In genomic region chr3:72418149-72418686, GRCh38 we compare ENCODE assay signal across 22 cellular contexts. TPM values are rescaled to one million over a fixed set of nuclear protein-coding genes. Genes with fewer than 3 reads are reported as not detected.
DNase-seq lines count a peak whose midpoint lies in the region; ATAC-seq and TF ChIP-seq lines count a peak whose summit lies in the region.
"Had no signal": no experiment of that assay in that cellular context is flagged by ENCODE, and none has a peak within 500 bp of the region (broad histone marks: within the 10 kb centered on the region; RNA-seq: fewer than 3 reads in every experiment).

No MANE protein-coding gene starts in this region.

- TF ChIP-seq EP300 in SK-N-SH (IDR thresholded peaks at IDR 0.05; ENCODE audit: borderline replicate concordance in 1 of 2, low read depth in 1 of 2, low read length in 1 of 2) (no peak), tibial nerve (IDR thresholded peaks at IDR 0.05) (no peak)

- H3K4me3 Mint-ChIP-seq in activated T-helper 17 cell treated with anti-CD3 and anti-CD28 coated beads, Interleukin-2, amount 50 U/mL, for 72 hours, result peak overlapping the region; percentile 34
- H3K4me3 Mint-ChIP-seq: activated T-helper 1 cell treated with anti-CD3 and anti-CD28 coated beads, Interleukin-12 subunit alpha, Interleukin-12 subunit beta, Interleukin-2, Interleukin-4 antibody, amounts not matched to agents 30 ng/mL and 10 ng/mL and 1 ng/mL, durations not matched to agents 14 hours and 24 hours and 36 hours; effector memory CD8-positive, alpha-beta T cell; natural killer cell had no signal

- no peaks in the 10 kb centered on the region for H3K9me2 ChIP-seq in SK-N-SH

- no peaks in the 10 kb centered on the region for H3K9me3 Mint-ChIP-seq in activated T-helper 17 cell treated with anti-CD3 and anti-CD28 coated beads, Interleukin-2, amount 50 U/mL, for 72 hours

- H3K4me2 ChIP-seq in SK-N-SH, result peak overlapping the region; percentile 42; the same call in 1 of the 2 replicates

- H3K9ac ChIP-seq in SK-N-SH, result no peak overlapping the region

- peaks cover 96% of the 10 kb centered on the region for H3K79me2 ChIP-seq in SK-N-SH (ENCODE audit: insufficient read depth)

- peak overlapping the region; percentile 23 for H3K27ac Mint-ChIP-seq in activated T-helper 17 cell treated with anti-CD3 and anti-CD28 coated beads, Interleukin-2, amount 50 U/mL, for 72 hours
- H3K27ac Mint-ChIP-seq: activated T-helper 1 cell treated with anti-CD3 and anti-CD28 coated beads, Interleukin-12 subunit alpha, Interleukin-12 subunit beta, Interleukin-2, Interleukin-4 antibody, amounts not matched to agents 30 ng/mL and 10 ng/mL and 1 ng/mL, durations not matched to agents 14 hours and 24 hours and 36 hours; effector memory CD8-positive, alpha-beta T cell had no signal

- ATAC-seq in SK-N-SH treated with all-trans-retinoic acid at 6 μM for 48 hours, result no peak
- ATAC-seq in activated T-helper 17 cell treated with anti-CD3 and anti-CD28 coated beads, Interleukin-2, amount 50 U/mL, for 72 hours (replicated peaks), result peak; percentile 81
- ATAC-seq in HG03097 (IDR thresholded peaks at IDR 0.05; ENCODE audit: low FRiP score, unreplicated experiment), result no peak
- ATAC-seq: effector memory CD8-positive, alpha-beta T cell had no signal

- TF ChIP-seq CTCF in SK-N-SH (IDR thresholded peaks at IDR 0.05) (no peak), tibial nerve (IDR thresholded peaks at IDR 0.05) (no peak)

- peaks cover 13% of the 10 kb centered on the region; the same call in 1 of the 2 replicates for H3K9me3 ChIP-seq in SK-N-SH
- H3K9me3 ChIP-seq in tibial nerve, result peaks cover 0 to 20% (median 4%) of the 10 kb centered on the region in 4 donors

- no peak for TF ChIP-seq RAD21 in SK-N-SH (IDR thresholded peaks at IDR 0.05; ENCODE audit: low read length)

- H3K4me3 ChIP-seq in SK-N-SH (ENCODE audit: low read depth in 2 of 2, low read length in 1 of 2), result no peak overlapping the region
- no peak overlapping the region for H3K4me3 ChIP-seq in tibial nerve

- H3K36me3 ChIP-seq in SK-N-SH (replicated peaks in 1 of 2; ENCODE audit: control insufficient read depth in 1 of 2, insufficient read depth in 2 of 2, low read length in 1 of 2), result peaks cover 0 to 4% of the 10 kb centered on the region in 2 experiments
- peaks cover 0 to 4% (median 0%) of the 10 kb centered on the region in 3 donors for H3K36me3 ChIP-seq in tibial nerve

- no peak overlapping the region for H2AFZ ChIP-seq in SK-N-SH (ENCODE audit: low read depth)

- no peak for TF ChIP-seq POLR2A in tibial nerve (IDR thresholded peaks at IDR 0.05)

- peaks cover 61% of the 10 kb centered on the region for H3K36me3 Mint-ChIP-seq in activated T-helper 17 cell treated with anti-CD3 and anti-CD28 coated beads, Interleukin-2, amount 50 U/mL, for 72 hours (ENCODE audit: low read depth)
- H3K36me3 Mint-ChIP-seq: natural killer cell had no signal

- peaks cover 48% of the 10 kb centered on the region for H3K4me1 Mint-ChIP-seq in activated T-helper 17 cell treated with anti-CD3 and anti-CD28 coated beads, Interleukin-2, amount 50 U/mL, for 72 hours

- H3K4me1 ChIP-seq in SK-N-SH (ENCODE audit: control insufficient read depth in 1 of 2, insufficient read depth in 2 of 2, low read depth in 1 of 2, low read length in 1 of 2) (peaks cover 0 to 8% of the 10 kb centered on the region in 2 experiments; a peak in 2 of 4 replicates), tibial nerve (peaks cover 0 to 26% (median 2%) of the 10 kb centered on the region in 4 donors)

- CTCF ChIA-PET in SK-N-SH (lab: Yijun Ruan, JAX), result interaction anchor here (1.2 to 1.4 kb wide), 2 partner anchors 15 to 543 kb away, joined by 3 read pairs; no protein-coding TSS in a partner anchor

- peaks cover 14% of the 10 kb centered on the region for H3F3A ChIP-seq in SK-N-SH (replicated peaks; ENCODE audit: insufficient read depth)

- H3K27me3 ChIP-seq in SK-N-SH (ENCODE audit: insufficient read depth), result no peaks in the 10 kb centered on the region
- no peaks in the 10 kb centered on the region for H3K27me3 ChIP-seq in tibial nerve

- POLR2A ChIA-PET in SK-N-SH (lab: Yijun Ruan, JAX), result no interaction called here

- DNase-seq in SK-N-SH (no peak), ELR (ENCODE audit: low read depth) (peak; percentile 58), foreskin melanocyte (peak; percentile 19), tibial nerve (ENCODE audit: low spot score in 2 of 2) (no peak), D341Med (ENCODE audit: low spot score) (no peak)
- DNase-seq: anterior cingulate cortex; cerebellar nuclear complex; DMS53; effector memory CD8-positive, alpha-beta T cell; GOT3; hippocampal formation; natural killer cell; NCI-H1694 treated with DMSO at 0.1 percent for 48 hours; NCI-H345; posterior cingulate gyrus; RPMI8226 had no signal

- peak overlapping the region in 1 of 2 experiments; percentile 22; a peak in 2 of 4 replicates for H3K27ac ChIP-seq in SK-N-SH (ENCODE audit: low read depth in 2 of 2, low read length in 1 of 2)
- no peak overlapping the region for H3K27ac ChIP-seq in tibial nerve
- H3K27ac ChIP-seq: 22Rv1, C4-2B had no signal

- no peaks in the 10 kb centered on the region for H3K27me3 Mint-ChIP-seq in activated T-helper 17 cell treated with anti-CD3 and anti-CD28 coated beads, Interleukin-2, amount 50 U/mL, for 72 hours
- H3K27me3 Mint-ChIP-seq: effector memory CD8-positive, alpha-beta T cell had no signal

- 100% methylated on average over 1 of the region's 1 CpG for WGBS in SK-N-SH (ENCODE audit: low lambda C conversion rate)
- WGBS in tibial nerve, 2 donors, result 93 to 97% methylated on average over 1 of the region's 1 CpG

- H4K20me1 ChIP-seq in SK-N-SH (ENCODE audit: insufficient read depth), result peaks cover 63% of the 10 kb centered on the region

TF ChIP-seq in SK-N-SH, 30 proteins besides CTCF, POLR2A, EP300 and RAD21 (continues in another document):
- TF ChIP-seq FOSL2 (IDR thresholded peaks at IDR 0.05; ENCODE audit: borderline replicate concordance, low read depth) (peak; percentile 54; the same call in 1 of the 2 replicates), IRF3 (IDR thresholded peaks at IDR 0.05; ENCODE audit: low read depth, low read length) (no peak), JUND (IDR thresholded peaks at IDR 0.05) (peak; percentile 46), MAX (IDR thresholded peaks at IDR 0.05; ENCODE audit: low read depth) (no peak), SIN3A (IDR thresholded peaks at IDR 0.05; ENCODE audit: borderline replicate concordance, low read depth, low read length) (no peak), RXRA (IDR thresholded peaks at IDR 0.05; ENCODE audit: borderline replicate concordance, low read depth) (no peak), GATA2 (CRISPR knock-in tag; IDR thresholded peaks at IDR 0.05) (no peak), RFX5 (IDR thresholded peaks at IDR 0.05; ENCODE audit: low read length) (no peak), MXI1 (IDR thresholded peaks at IDR 0.05; ENCODE audit: low read depth, low read length) (no peak), RCOR1 (IDR thresholded peaks at IDR 0.05; ENCODE audit: low read length) (no peak), TCF12 (IDR thresholded peaks at IDR 0.05) (no peak), TAF1 (IDR thresholded peaks at IDR 0.05; ENCODE audit: borderline replicate concordance, low read depth, low read length) (no peak)

TF ChIP-seq in SK-N-SH treated with all-trans-retinoic acid at 6 μM for 48 hours, 23 proteins besides CTCF, POLR2A, EP300 and RAD21 (continues in another document):
- TF ChIP-seq ZNF8 (CRISPR knock-in tag; IDR thresholded peaks at IDR 0.05), result no peak
- TF ChIP-seq ISL1 (CRISPR knock-in tag; IDR thresholded peaks at IDR 0.05), result no peak
- no peak for TF ChIP-seq CREB5 (CRISPR knock-in tag; IDR thresholded peaks at IDR 0.05; ENCODE audit: low read depth)
- no peak for TF ChIP-seq TOX (CRISPR knock-in tag; IDR thresholded peaks at IDR 0.05; ENCODE audit: borderline replicate concordance)
- no peak for TF ChIP-seq TCF4 (CRISPR knock-in tag; IDR thresholded peaks at IDR 0.05; ENCODE audit: borderline replicate concordance)
- TF ChIP-seq PATZ1 (CRISPR knock-in tag; IDR thresholded peaks at IDR 0.05; ENCODE audit: borderline replicate concordance), result no peak
- TF ChIP-seq RARB (CRISPR knock-in tag; IDR thresholded peaks at IDR 0.05), result no peak
- no peak for TF ChIP-seq ZFP30 (CRISPR knock-in tag; IDR thresholded peaks at IDR 0.05)
- no peak for TF ChIP-seq SNAI2 (CRISPR knock-in tag; IDR thresholded peaks at IDR 0.05)
- TF ChIP-seq BACH2 (CRISPR knock-in tag; IDR thresholded peaks at IDR 0.05; ENCODE audit: borderline replicate concordance), result no peak
- TF ChIP-seq CSDC2 (CRISPR knock-in tag; IDR thresholded peaks at IDR 0.05), result no peak

RNA-seq across cellular contexts. Expression of gene RYBP, which starts 28.2 kb away (rescaled TPM):
- 3.2 and 3.6 TPM in 2 replicates for polyA plus RNA-seq in SK-N-SH (2012; rRNA removed)
- 5.4 and 6.1 TPM in 2 replicates for polyA plus RNA-seq in SK-N-SH (2012; cell fraction: cytosol; rRNA removed)
- 1.7 and 4.1 TPM in 2 replicates for polyA plus RNA-seq in SK-N-SH (2012; cell fraction: nucleus; rRNA removed)
- 10 to 100 TPM; 24.1 to 41.3 TPM for total RNA-seq in activated T-helper 17 cell treated with anti-CD3 and anti-CD28 coated beads, Interleukin-2, amount 50 U/mL, for 72 hours
- 10 to 100 TPM in 3 of 4 donors, 1 to 10 TPM in 1; 9.3 to 14.6 (median 12.0) TPM for total RNA-seq in tibial nerve

Comparison
In these comparisons a context has a peak if more than half of its experiments do, and no peak if none do; other contexts are left out.
1. DNase-seq: peak in ELR (single experiment) and foreskin melanocyte (single experiment); none in SK-N-SH (single experiment), tibial nerve (0 of 2) and D341Med (single experiment).